In the genomic region with DNA sequence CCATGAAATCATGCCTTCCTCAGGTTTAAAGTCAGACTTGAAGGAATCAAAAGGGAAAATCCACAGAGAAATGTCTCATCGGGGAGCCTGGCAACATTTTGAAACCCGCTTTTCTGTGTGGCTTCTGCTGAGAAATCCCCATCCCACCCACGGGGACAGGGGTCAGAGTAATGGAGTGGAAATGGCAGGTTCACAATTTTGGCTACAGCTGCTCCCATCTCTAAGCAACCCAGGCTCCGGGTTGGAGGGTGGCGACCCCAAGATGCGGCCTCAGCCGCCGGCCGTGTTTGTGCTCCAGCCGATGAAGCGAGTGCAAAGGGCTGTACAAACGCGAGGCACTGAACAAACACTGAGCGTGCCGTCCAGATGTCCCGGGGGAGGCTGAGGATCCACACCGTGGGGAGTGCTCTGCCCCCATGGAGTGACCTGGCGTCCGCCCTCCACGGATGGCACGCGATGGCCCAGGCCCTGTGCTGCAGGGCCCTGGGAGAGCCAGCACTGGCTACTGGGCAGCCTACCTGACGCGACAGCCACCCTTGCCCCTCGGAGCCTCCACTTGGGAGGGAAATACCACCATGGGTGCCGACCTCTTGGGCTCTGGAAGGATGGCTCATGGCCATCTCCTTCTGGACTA, we compare ENCODE assay signal across 1 cellular context.
TF ChIP-seq lines count a peak whose summit lies in the region.

No MANE protein-coding gene starts in this region.

TF ChIP-seq in GM12878, 131 proteins besides CTCF, POLR2A, EP300 and RAD21 (continues in another document):
- peak; percentile 71 for TF ChIP-seq DPF2 (IDR thresholded peaks at IDR 0.05)
- TF ChIP-seq SMAD1 (IDR thresholded peaks at IDR 0.05; ENCODE audit: low read depth, partially characterized antibody), result no peak
- no peak for TF ChIP-seq HCFC1 (IDR thresholded peaks at IDR 0.05; ENCODE audit: low read length)
- TF ChIP-seq, protein P1, sequence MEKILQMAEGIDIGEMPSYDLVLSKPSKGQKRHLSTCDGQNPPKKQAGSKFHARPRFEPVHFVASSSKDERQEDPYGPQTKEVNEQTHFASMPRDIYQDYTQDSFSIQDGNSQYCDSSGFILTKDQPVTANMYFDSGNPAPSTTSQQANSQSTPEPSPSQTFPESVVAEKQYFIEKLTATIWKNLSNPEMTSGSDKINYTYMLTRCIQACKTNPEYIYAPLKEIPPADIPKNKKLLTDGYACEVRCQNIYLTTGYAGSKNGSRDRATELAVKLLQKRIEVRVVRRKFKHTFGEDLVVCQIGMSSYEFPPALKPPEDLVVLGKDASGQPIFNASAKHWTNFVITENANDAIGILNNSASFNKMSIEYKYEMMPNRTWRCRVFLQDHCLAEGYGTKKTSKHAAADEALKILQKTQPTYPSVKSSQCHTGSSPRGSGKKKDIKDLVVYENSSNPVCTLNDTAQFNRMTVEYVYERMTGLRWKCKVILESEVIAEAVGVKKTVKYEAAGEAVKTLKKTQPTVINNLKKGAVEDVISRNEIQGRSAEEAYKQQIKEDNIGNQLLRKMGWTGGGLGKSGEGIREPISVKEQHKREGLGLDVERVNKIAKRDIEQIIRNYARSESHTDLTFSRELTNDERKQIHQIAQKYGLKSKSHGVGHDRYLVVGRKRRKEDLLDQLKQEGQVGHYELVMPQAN (conservative IDR thresholded peaks at IDR 0.05), result no peak
- TF ChIP-seq, protein P2, sequence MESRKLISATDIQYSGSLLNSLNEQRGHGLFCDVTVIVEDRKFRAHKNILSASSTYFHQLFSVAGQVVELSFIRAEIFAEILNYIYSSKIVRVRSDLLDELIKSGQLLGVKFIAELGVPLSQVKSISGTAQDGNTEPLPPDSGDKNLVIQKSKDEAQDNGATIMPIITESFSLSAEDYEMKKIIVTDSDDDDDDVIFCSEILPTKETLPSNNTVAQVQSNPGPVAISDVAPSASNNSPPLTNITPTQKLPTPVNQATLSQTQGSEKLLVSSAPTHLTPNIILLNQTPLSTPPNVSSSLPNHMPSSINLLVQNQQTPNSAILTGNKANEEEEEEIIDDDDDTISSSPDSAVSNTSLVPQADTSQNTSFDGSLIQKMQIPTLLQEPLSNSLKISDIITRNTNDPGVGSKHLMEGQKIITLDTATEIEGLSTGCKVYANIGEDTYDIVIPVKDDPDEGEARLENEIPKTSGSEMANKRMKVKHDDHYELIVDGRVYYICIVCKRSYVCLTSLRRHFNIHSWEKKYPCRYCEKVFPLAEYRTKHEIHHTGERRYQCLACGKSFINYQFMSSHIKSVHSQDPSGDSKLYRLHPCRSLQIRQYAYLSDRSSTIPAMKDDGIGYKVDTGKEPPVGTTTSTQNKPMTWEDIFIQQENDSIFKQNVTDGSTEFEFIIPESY (IDR thresholded peaks at IDR 0.05), result peak; percentile 80
- TF ChIP-seq ZNF217 (IDR thresholded peaks at IDR 0.05), result no peak
- TF ChIP-seq GATAD2B (conservative IDR thresholded peaks at IDR 0.05; ENCODE audit: low read depth), result no peak
- no peak for TF ChIP-seq MXI1 (IDR thresholded peaks at IDR 0.05; ENCODE audit: low read depth, low read length)
- TF ChIP-seq NR2F1 (conservative IDR thresholded peaks at IDR 0.05), result peak; percentile 96
- TF ChIP-seq STAT3 (IDR thresholded peaks at IDR 0.05; ENCODE audit: low read depth, low read length), result no peak
- peak; percentile 28; the same call in 1 of the 2 replicates for TF ChIP-seq BACH1 (IDR thresholded peaks at IDR 0.05; ENCODE audit: borderline replicate concordance)
- TF ChIP-seq, protein P3, sequence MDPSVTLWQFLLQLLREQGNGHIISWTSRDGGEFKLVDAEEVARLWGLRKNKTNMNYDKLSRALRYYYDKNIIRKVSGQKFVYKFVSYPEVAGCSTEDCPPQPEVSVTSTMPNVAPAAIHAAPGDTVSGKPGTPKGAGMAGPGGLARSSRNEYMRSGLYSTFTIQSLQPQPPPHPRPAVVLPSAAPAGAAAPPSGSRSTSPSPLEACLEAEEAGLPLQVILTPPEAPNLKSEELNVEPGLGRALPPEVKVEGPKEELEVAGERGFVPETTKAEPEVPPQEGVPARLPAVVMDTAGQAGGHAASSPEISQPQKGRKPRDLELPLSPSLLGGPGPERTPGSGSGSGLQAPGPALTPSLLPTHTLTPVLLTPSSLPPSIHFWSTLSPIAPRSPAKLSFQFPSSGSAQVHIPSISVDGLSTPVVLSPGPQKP (IDR thresholded peaks at IDR 0.05; ENCODE audit: low read depth, low read length), result no peak
- TF ChIP-seq CREB1 (IDR thresholded peaks at IDR 0.05; ENCODE audit: low read depth), result no peak
- TF ChIP-seq CHD2 (IDR thresholded peaks at IDR 0.05; ENCODE audit: borderline replicate concordance, low read depth, low read length), result no peak
- no peak for TF ChIP-seq KLF5 (IDR thresholded peaks at IDR 0.05; ENCODE audit: partially characterized antibody)
- TF ChIP-seq, protein P4, sequence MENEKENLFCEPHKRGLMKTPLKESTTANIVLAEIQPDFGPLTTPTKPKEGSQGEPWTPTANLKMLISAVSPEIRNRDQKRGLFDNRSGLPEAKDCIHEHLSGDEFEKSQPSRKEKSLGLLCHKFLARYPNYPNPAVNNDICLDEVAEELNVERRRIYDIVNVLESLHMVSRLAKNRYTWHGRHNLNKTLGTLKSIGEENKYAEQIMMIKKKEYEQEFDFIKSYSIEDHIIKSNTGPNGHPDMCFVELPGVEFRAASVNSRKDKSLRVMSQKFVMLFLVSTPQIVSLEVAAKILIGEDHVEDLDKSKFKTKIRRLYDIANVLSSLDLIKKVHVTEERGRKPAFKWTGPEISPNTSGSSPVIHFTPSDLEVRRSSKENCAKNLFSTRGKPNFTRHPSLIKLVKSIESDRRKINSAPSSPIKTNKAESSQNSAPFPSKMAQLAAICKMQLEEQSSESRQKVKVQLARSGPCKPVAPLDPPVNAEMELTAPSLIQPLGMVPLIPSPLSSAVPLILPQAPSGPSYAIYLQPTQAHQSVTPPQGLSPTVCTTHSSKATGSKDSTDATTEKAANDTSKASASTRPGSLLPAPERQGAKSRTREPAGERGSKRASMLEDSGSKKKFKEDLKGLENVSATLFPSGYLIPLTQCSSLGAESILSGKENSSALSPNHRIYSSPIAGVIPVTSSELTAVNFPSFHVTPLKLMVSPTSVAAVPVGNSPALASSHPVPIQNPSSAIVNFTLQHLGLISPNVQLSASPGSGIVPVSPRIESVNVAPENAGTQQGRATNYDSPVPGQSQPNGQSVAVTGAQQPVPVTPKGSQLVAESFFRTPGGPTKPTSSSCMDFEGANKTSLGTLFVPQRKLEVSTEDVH (IDR thresholded peaks at IDR 0.05; ENCODE audit: low read depth, partially characterized antibody), result no peak
- no peak for TF ChIP-seq ATF7 (IDR thresholded peaks at IDR 0.05; ENCODE audit: low read depth)
- TF ChIP-seq, protein P5, sequence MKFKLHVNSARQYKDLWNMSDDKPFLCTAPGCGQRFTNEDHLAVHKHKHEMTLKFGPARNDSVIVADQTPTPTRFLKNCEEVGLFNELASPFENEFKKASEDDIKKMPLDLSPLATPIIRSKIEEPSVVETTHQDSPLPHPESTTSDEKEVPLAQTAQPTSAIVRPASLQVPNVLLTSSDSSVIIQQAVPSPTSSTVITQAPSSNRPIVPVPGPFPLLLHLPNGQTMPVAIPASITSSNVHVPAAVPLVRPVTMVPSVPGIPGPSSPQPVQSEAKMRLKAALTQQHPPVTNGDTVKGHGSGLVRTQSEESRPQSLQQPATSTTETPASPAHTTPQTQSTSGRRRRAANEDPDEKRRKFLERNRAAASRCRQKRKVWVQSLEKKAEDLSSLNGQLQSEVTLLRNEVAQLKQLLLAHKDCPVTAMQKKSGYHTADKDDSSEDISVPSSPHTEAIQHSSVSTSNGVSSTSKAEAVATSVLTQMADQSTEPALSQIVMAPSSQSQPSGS (IDR thresholded peaks at IDR 0.05; ENCODE audit: low read length), result no peak
- peak; percentile 40 for TF ChIP-seq MEF2B (IDR thresholded peaks at IDR 0.05; ENCODE audit: partially characterized antibody, poor library complexity, severe bottlenecking)
- no peak for TF ChIP-seq MEF2A (IDR thresholded peaks at IDR 0.05; ENCODE audit: insufficient read depth, low read depth, low read length)
- TF ChIP-seq, protein P6, sequence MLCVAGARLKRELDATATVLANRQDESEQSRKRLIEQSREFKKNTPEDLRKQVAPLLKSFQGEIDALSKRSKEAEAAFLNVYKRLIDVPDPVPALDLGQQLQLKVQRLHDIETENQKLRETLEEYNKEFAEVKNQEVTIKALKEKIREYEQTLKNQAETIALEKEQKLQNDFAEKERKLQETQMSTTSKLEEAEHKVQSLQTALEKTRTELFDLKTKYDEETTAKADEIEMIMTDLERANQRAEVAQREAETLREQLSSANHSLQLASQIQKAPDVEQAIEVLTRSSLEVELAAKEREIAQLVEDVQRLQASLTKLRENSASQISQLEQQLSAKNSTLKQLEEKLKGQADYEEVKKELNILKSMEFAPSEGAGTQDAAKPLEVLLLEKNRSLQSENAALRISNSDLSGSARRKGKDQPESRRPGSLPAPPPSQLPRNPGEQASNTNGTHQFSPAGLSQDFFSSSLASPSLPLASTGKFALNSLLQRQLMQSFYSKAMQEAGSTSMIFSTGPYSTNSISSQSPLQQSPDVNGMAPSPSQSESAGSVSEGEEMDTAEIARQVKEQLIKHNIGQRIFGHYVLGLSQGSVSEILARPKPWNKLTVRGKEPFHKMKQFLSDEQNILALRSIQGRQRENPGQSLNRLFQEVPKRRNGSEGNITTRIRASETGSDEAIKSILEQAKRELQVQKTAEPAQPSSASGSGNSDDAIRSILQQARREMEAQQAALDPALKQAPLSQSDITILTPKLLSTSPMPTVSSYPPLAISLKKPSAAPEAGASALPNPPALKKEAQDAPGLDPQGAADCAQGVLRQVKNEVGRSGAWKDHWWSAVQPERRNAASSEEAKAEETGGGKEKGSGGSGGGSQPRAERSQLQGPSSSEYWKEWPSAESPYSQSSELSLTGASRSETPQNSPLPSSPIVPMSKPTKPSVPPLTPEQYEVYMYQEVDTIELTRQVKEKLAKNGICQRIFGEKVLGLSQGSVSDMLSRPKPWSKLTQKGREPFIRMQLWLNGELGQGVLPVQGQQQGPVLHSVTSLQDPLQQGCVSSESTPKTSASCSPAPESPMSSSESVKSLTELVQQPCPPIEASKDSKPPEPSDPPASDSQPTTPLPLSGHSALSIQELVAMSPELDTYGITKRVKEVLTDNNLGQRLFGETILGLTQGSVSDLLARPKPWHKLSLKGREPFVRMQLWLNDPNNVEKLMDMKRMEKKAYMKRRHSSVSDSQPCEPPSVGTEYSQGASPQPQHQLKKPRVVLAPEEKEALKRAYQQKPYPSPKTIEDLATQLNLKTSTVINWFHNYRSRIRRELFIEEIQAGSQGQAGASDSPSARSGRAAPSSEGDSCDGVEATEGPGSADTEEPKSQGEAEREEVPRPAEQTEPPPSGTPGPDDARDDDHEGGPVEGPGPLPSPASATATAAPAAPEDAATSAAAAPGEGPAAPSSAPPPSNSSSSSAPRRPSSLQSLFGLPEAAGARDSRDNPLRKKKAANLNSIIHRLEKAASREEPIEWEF (IDR thresholded peaks at IDR 0.05; ENCODE audit: insufficient replicate concordance, low read depth, low read length), result no peak
- TF ChIP-seq ZNF207 (IDR thresholded peaks at IDR 0.05; ENCODE audit: borderline replicate concordance), result no peak
- peak; percentile 72; the same call in 1 of the 2 replicates for TF ChIP-seq TCF3 (IDR thresholded peaks at IDR 0.05; ENCODE audit: borderline replicate concordance, insufficient read depth, low read depth, low read length)
- TF ChIP-seq SUPT20H (IDR thresholded peaks at IDR 0.05; ENCODE audit: borderline replicate concordance, control insufficient read depth, low read depth, low read length), result no peak
- TF ChIP-seq MYB (IDR thresholded peaks at IDR 0.05; ENCODE audit: borderline replicate concordance, low read depth, low read length), result no peak
- TF ChIP-seq GABPA (IDR thresholded peaks at IDR 0.05; ENCODE audit: low read depth), result no peak
- TF ChIP-seq, protein P7, sequence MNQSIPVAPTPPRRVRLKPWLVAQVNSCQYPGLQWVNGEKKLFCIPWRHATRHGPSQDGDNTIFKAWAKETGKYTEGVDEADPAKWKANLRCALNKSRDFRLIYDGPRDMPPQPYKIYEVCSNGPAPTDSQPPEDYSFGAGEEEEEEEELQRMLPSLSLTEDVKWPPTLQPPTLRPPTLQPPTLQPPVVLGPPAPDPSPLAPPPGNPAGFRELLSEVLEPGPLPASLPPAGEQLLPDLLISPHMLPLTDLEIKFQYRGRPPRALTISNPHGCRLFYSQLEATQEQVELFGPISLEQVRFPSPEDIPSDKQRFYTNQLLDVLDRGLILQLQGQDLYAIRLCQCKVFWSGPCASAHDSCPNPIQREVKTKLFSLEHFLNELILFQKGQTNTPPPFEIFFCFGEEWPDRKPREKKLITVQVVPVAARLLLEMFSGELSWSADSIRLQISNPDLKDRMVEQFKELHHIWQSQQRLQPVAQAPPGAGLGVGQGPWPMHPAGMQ (IDR thresholded peaks at IDR 0.05; ENCODE audit: borderline replicate concordance), result no peak
- TF ChIP-seq MTA3 (IDR thresholded peaks at IDR 0.05; ENCODE audit: borderline replicate concordance, low read length), result no peak
- TF ChIP-seq RFX5 (IDR thresholded peaks at IDR 0.05; ENCODE audit: low read depth, low read length), result no peak
- 0 out of 2 replicates have a peak, but pooled peaks have one; percentile 13 for TF ChIP-seq CREM (IDR thresholded peaks at IDR 0.05; ENCODE audit: low read depth)
- TF ChIP-seq, protein P8, sequence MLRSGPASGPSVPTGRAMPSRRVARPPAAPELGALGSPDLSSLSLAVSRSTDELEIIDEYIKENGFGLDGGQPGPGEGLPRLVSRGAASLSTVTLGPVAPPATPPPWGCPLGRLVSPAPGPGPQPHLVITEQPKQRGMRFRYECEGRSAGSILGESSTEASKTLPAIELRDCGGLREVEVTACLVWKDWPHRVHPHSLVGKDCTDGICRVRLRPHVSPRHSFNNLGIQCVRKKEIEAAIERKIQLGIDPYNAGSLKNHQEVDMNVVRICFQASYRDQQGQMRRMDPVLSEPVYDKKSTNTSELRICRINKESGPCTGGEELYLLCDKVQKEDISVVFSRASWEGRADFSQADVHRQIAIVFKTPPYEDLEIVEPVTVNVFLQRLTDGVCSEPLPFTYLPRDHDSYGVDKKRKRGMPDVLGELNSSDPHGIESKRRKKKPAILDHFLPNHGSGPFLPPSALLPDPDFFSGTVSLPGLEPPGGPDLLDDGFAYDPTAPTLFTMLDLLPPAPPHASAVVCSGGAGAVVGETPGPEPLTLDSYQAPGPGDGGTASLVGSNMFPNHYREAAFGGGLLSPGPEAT (IDR thresholded peaks at IDR 0.05; ENCODE audit: low read depth), result peak; percentile 64
- no peak for TF ChIP-seq SREBF2 (IDR thresholded peaks at IDR 0.05; ENCODE audit: low read length)
- no peak for TF ChIP-seq LARP7 (IDR thresholded peaks at IDR 0.05)
- no peak for TF ChIP-seq SIX5 (IDR thresholded peaks at IDR 0.05; ENCODE audit: low read depth, low read length, severe bottlenecking)
- TF ChIP-seq HDGF (IDR thresholded peaks at IDR 0.05), result peak; percentile 74
